Comparison of ENCODE assay signal across 6 cellular contexts in the genomic region with DNA sequence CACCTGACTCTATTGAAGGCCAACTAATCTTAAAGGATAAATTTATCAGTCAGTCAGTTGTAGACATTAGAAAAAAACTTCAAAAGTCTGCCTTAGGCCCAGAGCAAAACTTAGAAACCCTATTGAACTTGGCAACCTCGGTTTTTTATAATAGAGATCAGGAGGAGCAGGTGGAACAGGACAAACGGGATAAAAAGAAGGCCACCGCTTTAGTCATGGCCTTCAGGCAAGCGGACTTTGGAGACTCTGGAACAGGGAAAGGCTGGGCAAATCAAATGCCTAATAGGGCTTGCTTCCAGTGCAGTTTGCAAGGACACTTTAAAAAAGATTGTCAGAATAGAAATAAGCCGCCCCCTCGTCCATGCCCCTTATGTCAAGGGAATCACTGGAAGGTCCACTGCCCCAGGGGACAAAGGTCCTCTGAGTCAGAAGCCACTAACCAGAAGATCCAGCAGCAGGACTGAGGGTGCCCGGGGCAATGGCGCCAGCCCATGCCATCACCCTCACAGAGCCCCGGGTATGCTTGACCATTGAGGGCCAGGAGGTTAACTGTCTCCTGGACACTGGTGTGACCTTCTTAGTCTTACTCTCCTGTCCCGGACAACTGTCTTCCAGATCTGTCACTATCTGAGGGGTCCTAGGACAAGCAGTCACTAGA.
A peak's percentile ranks its signal among the peaks of the same experiment; 100 is the strongest.
DNase-seq lines count a peak whose midpoint lies in the region; ATAC-seq, FAIRE-seq and TF ChIP-seq lines count a peak whose summit lies in the region.
"Not testable (repeated sequence)": the region's sequence is repeated elsewhere in the genome, so short reads cannot be mapped to it uniquely, and the experiment has no call there.

No MANE protein-coding gene starts in this region.

- H2AFZ ChIP-seq in PC-3 (ENCODE audit: low read length); HepG2 (ENCODE audit: low read length): not testable (repeated sequence)

- in situ Hi-C loops in HepG2 (cut with HindIII; ENCODE audit: extremely low pct_ligation_motif_present, low pct_unique_long_range_greater_than_20kb): not testable (repeated sequence)

- not testable (repeated sequence) for BruUV-seq in PC-3 (replicated peaks; lab: Mats Ljungman, UMichigan); HepG2 (replicated peaks; lab: Mats Ljungman, UMichigan)

- POLR2A ChIA-PET in PC-3 (lab: Charles Lee; ENCODE audit: unreplicated experiment); HepG2 (lab: Yijun Ruan, JAX): not testable (repeated sequence)

- peak; percentile 36 for DNase-seq in PC-3
- DNase-seq in breast epithelium (ENCODE audit: low spot score in 2 of 2): peak in 1 of 2 donors; percentile 35
- not testable (repeated sequence) for DNase-seq in HepG2 (ENCODE audit: low spot score); progenitor cell of endocrine pancreas (ENCODE audit: low spot score, unreplicated experiment); type B pancreatic cell (ENCODE audit: extremely low spot score, unreplicated experiment)

- H3K9me3 ChIP-seq in PC-3 (ENCODE audit: low read length); breast epithelium; HepG2 (ENCODE audit: low read length): not testable (repeated sequence)

- TF ChIP-seq EP300 in HepG2 (IDR thresholded peaks at IDR 0.05; ENCODE audit: low read depth in 2 of 2, low read length in 2 of 2); HepG2 (CRISPR knock-in tag; IDR thresholded peaks at IDR 0.05; ENCODE audit: borderline replicate concordance): not testable (repeated sequence)

- H3K9me3 Mint-ChIP-seq in progenitor cell of endocrine pancreas (ENCODE audit: low read depth); type B pancreatic cell: not testable (repeated sequence)

- H4K20me1 ChIP-seq in PC-3 (ENCODE audit: low read length); HepG2 (ENCODE audit: insufficient read depth, low read length): not testable (repeated sequence)

- not testable (repeated sequence) for H3K27ac ChIP-seq in PC-3 (ENCODE audit: low read length); HepG2 (ENCODE audit: extremely low read length, insufficient read depth, low read length)
- H3K27ac ChIP-seq in VCaP (peak overlapping the region; percentile 26; the same call in 1 of the 2 replicates), breast epithelium (peak overlapping the region; percentile 10 to 43)

- not testable (repeated sequence) for TF ChIP-seq POLR2A in breast epithelium (IDR thresholded peaks at IDR 0.05); HepG2 (IDR thresholded peaks at IDR 0.05; ENCODE audit: insufficient read depth in 1 of 2, low read depth in 2 of 2, low read length in 2 of 2)

- H3K79me2 ChIP-seq in PC-3 (ENCODE audit: low read length); HepG2 (ENCODE audit: insufficient read depth, low read length): not testable (repeated sequence)

- H3K9me2 ChIP-seq in PC-3 (replicated peaks; ENCODE audit: low read length): not testable (repeated sequence)

- CTCF ChIA-PET in PC-3 (lab: Charles Lee); HepG2 (lab: Yijun Ruan, JAX; ENCODE audit: low intra/inter-chr PET ratio, low total read pairs): not testable (repeated sequence)

- intact Hi-C loops in PC-3 (cut with micrococcal nuclease); HepG2 (cut with micrococcal nuclease; ENCODE audit: unreplicated experiment): not testable (repeated sequence)
- intact Hi-C loops in breast epithelium (cut with DNase I; ENCODE audit: low total_unique reads): loop anchor here (10.0 kb wide), 1 partner anchor 50 kb away; no protein-coding TSS in a partner anchor

- not testable (repeated sequence) for TF ChIP-seq CTCF in PC-3 (conservative IDR thresholded peaks at IDR 0.05; ENCODE audit: low read depth, low read length); VCaP (conservative IDR thresholded peaks at IDR 0.05); breast epithelium (IDR thresholded peaks at IDR 0.05); HepG2 (CRISPR knock-in tag; IDR thresholded peaks at IDR 0.05); progenitor cell of endocrine pancreas (IDR thresholded peaks at IDR 0.05; ENCODE audit: unreplicated experiment); type B pancreatic cell (conservative IDR thresholded peaks at IDR 0.05)

- H3K4me1 Mint-ChIP-seq in progenitor cell of endocrine pancreas (ENCODE audit: low read depth): peaks cover 11% of the 10 kb centered on the region
- not testable (repeated sequence) for H3K4me1 Mint-ChIP-seq in type B pancreatic cell (ENCODE audit: unreplicated experiment)

- H3K27ac Mint-ChIP-seq in progenitor cell of endocrine pancreas: peak overlapping the region; percentile 37
- peak overlapping the region; percentile 58 for H3K27ac Mint-ChIP-seq in type B pancreatic cell

- H3K9ac ChIP-seq in PC-3 (ENCODE audit: low read length); HepG2 (ENCODE audit: insufficient read depth, low read depth, low read length): not testable (repeated sequence)

- H3K27me3 ChIP-seq in PC-3 (ENCODE audit: low read length); breast epithelium; HepG2 (ENCODE audit: control insufficient read depth in 1 of 2, insufficient read depth in 2 of 2, low read length in 2 of 2): not testable (repeated sequence)

- TF ChIP-seq RAD21 in HepG2 (CRISPR knock-in tag; IDR thresholded peaks at IDR 0.05): not testable (repeated sequence)

- not testable (repeated sequence) for H3K27me3 Mint-ChIP-seq in progenitor cell of endocrine pancreas
- peaks cover 28% of the 10 kb centered on the region for H3K27me3 Mint-ChIP-seq in type B pancreatic cell

- H3K36me3 ChIP-seq in PC-3 (ENCODE audit: low read depth, low read length); breast epithelium; HepG2 (replicated peaks in 1 of 2; ENCODE audit: control insufficient read depth in 1 of 2, insufficient read depth in 2 of 2, low read length in 2 of 2): not testable (repeated sequence)

- H3K36me3 Mint-ChIP-seq in progenitor cell of endocrine pancreas (ENCODE audit: insufficient read depth); type B pancreatic cell: not testable (repeated sequence)

- H3K4me3 Mint-ChIP-seq in progenitor cell of endocrine pancreas (ENCODE audit: low read depth); type B pancreatic cell: not testable (repeated sequence)

- not testable (repeated sequence) for H3F3A ChIP-seq in PC-3 (ENCODE audit: low read length, unreplicated experiment)

- H3K4me3 ChIP-seq in PC-3 (ENCODE audit: low read length); breast epithelium; HepG2 (replicated peaks in 1 of 3; ENCODE audit: insufficient read depth in 1 of 3, low read depth in 2 of 3, low read length in 3 of 3): not testable (repeated sequence)

- not testable (repeated sequence) for H3K4me1 ChIP-seq in PC-3 (ENCODE audit: insufficient read depth, low read length); breast epithelium
- peaks cover 30% of the 10 kb centered on the region for H3K4me1 ChIP-seq in HepG2 (ENCODE audit: insufficient read depth, low read length)

- ATAC-seq in PC-3, HepG2: not testable (repeated sequence)

- not testable (repeated sequence) for H3K4me2 ChIP-seq in PC-3 (ENCODE audit: low read length); HepG2 (ENCODE audit: low read depth, low read length)

- WGBS in HepG2 (ENCODE audit: low lambda C conversion rate): 34% methylated on average over 7 of the region's 10 CpGs

- not testable (repeated sequence) for FAIRE-seq in HepG2 (lab: Jason Lieb, UNC)

TF ChIP-seq in HepG2, 621 proteins besides CTCF, POLR2A, EP300 and RAD21:
- 0 out of 2 replicates have a peak, but pooled peaks have one; percentile 29 for TF ChIP-seq FOSL2 (CRISPR knock-in tag; IDR thresholded peaks at IDR 0.05)
TF ChIP-seq in HepG2: peak in this region for 1; not testable (repeated sequence) for 620.
